In genomic region chrX:14798805-14799397, GRCh38 we compare ENCODE assay signal across 20 cellular contexts.
DNase-seq lines count a peak whose midpoint lies in the region; ATAC-seq lines count a peak whose summit lies in the region.
"Had no signal": no experiment of that assay in that cellular context is flagged by ENCODE, and none has a peak within 500 bp of the region (broad histone marks: within the 10 kb centered on the region; RNA-seq: fewer than 3 reads in every experiment).

No MANE protein-coding gene starts in this region.

- intact Hi-C loops in activated CD4-positive, alpha-beta memory T cell treated with anti-CD3 and anti-CD28 coated beads for 36 hours (cut with micrococcal nuclease), result loop anchor here (1.0 to 5.0 kb wide), 4 partner anchors 73 to 405 kb away; partner anchors contain the start of genes FANCB and MOSPD2

- H3K9me3 Mint-ChIP-seq in activated CD4-positive, alpha-beta memory T cell treated with anti-CD3 and anti-CD28 coated beads for 36 hours, result no peaks in the 10 kb centered on the region
- peaks cover 5% of the 10 kb centered on the region for H3K9me3 Mint-ChIP-seq in activated CD4-positive, alpha-beta memory T cell treated with anti-CD3 and anti-CD28 coated beads, Interleukin-2, amount 10 ng/mL, durations not matched to agents 7 days and 5 days
- H3K9me3 Mint-ChIP-seq in activated naive CD4-positive, alpha-beta T cell treated with anti-CD3 and anti-CD28 coated beads, Interleukin-2, amount 50 U/mL, for 72 hours, result peaks cover 0 to 26% of the 10 kb centered on the region in 2 donors
- no peaks in the 10 kb centered on the region for H3K9me3 Mint-ChIP-seq in activated T-helper 17 cell treated with anti-CD3 and anti-CD28 coated beads, Interleukin-2, amount 50 U/mL, for 72 hours
- peaks cover 6% of the 10 kb centered on the region for H3K9me3 Mint-ChIP-seq in stimulated activated effector memory CD8-positive, alpha-beta T cell treated with anti-CD3 and anti-CD28 coated beads, Interleukin-12 subunit alpha, Interleukin-12 subunit beta, amount 100 ng/mL, for 72 hours
- H3K9me3 Mint-ChIP-seq: CD4-positive, alpha-beta T cell had no signal

- DNase-seq in activated CD4-positive, alpha-beta memory T cell treated with anti-CD3 and anti-CD28 coated beads for 36 hours, result peak; percentile 12
- DNase-seq in activated CD4-positive, alpha-beta memory T cell treated with anti-CD3 and anti-CD28 coated beads, Interleukin-2, amount 10 ng/mL, durations not matched to agents 7 days and 5 days, result no peak
- no peak for DNase-seq in activated naive CD4-positive, alpha-beta T cell treated with anti-CD3 and anti-CD28 coated beads, Interleukin-2, amount 50 U/mL, for 72 hours (ENCODE audit: low spot score in 2 of 2)
- DNase-seq in activated naive CD4-positive, alpha-beta T cell treated with anti-CD3 and anti-CD28 coated beads, Interleukin-2, amount 50 U/mL, for 16 hours, result no peak
- peak in 1 of 2 donors; percentile 48 for DNase-seq in stimulated activated effector memory CD8-positive, alpha-beta T cell treated with anti-CD3 and anti-CD28 coated beads, Interleukin-12 subunit alpha, Interleukin-12 subunit beta, amount 100 ng/mL, for 72 hours (ENCODE audit: low spot score in 2 of 2)
- DNase-seq in GM03348 (ENCODE audit: low spot score), result no peak
- DNase-seq: AML-193; CD4-positive, alpha-beta T cell; Karpas-422; NCI-H1092; NCI-H1417 treated with DMSO at 0.1 percent for 48 hours; NCI-H1694 treated with DMSO at 0.1 percent for 48 hours; NCI-H2081; NCI-H2227 treated with DMSO at 0.1 percent for 48 hours; NCI-H526 treated with DMSO at 0.1 percent for 48 hours; Right ventricle myocardium superior; RPMI8226 had no signal

- peaks cover 2% of the 10 kb centered on the region for H3K27me3 Mint-ChIP-seq in activated CD4-positive, alpha-beta memory T cell treated with anti-CD3 and anti-CD28 coated beads for 36 hours
- no peaks in the 10 kb centered on the region for H3K27me3 Mint-ChIP-seq in activated CD4-positive, alpha-beta memory T cell treated with anti-CD3 and anti-CD28 coated beads, Interleukin-2, amount 10 ng/mL, durations not matched to agents 7 days and 5 days
- H3K27me3 Mint-ChIP-seq in activated T-helper 17 cell treated with anti-CD3 and anti-CD28 coated beads, Interleukin-2, amount 50 U/mL, for 72 hours, result peaks cover 7% of the 10 kb centered on the region
- H3K27me3 Mint-ChIP-seq: CD4-positive, alpha-beta T cell had no signal

- peak; percentile 88 to 91 for ATAC-seq in activated naive CD4-positive, alpha-beta T cell treated with anti-CD3 and anti-CD28 coated beads, Interleukin-2, amount 50 U/mL, for 72 hours
- peak; percentile 87 for ATAC-seq in activated T-helper 17 cell treated with anti-CD3 and anti-CD28 coated beads, Interleukin-2, amount 50 U/mL, for 72 hours (replicated peaks)
- ATAC-seq in stimulated activated effector memory CD8-positive, alpha-beta T cell treated with anti-CD3 and anti-CD28 coated beads, Interleukin-12 subunit alpha, Interleukin-12 subunit beta, amount 100 ng/mL, for 72 hours, result peak; percentile 87
- ATAC-seq: A549, HepG2 had no signal

- POLR2A ChIA-PET in activated CD4-positive, alpha-beta memory T cell treated with anti-CD3 and anti-CD28 coated beads for 36 hours (lab: Charles Lee), result no interaction called here
- POLR2A ChIA-PET in activated CD4-positive, alpha-beta memory T cell treated with anti-CD3 and anti-CD28 coated beads, Interleukin-2, amount 10 ng/mL, durations not matched to agents 7 days and 5 days (lab: Charles Lee), result no interaction called here

- no peak overlapping the region for H3K27ac Mint-ChIP-seq in activated CD4-positive, alpha-beta memory T cell treated with anti-CD3 and anti-CD28 coated beads for 36 hours
- H3K27ac Mint-ChIP-seq in activated CD4-positive, alpha-beta memory T cell treated with anti-CD3 and anti-CD28 coated beads, Interleukin-2, amount 10 ng/mL, durations not matched to agents 7 days and 5 days, result no peak overlapping the region
- peak overlapping the region; percentile 59 to 77 for H3K27ac Mint-ChIP-seq in activated naive CD4-positive, alpha-beta T cell treated with anti-CD3 and anti-CD28 coated beads, Interleukin-2, amount 50 U/mL, for 72 hours
- peak overlapping the region; percentile 70 for H3K27ac Mint-ChIP-seq in activated T-helper 17 cell treated with anti-CD3 and anti-CD28 coated beads, Interleukin-2, amount 50 U/mL, for 72 hours
- no peak overlapping the region for H3K27ac Mint-ChIP-seq in stimulated activated effector memory CD8-positive, alpha-beta T cell treated with anti-CD3 and anti-CD28 coated beads, Interleukin-12 subunit alpha, Interleukin-12 subunit beta, amount 100 ng/mL, for 72 hours
- H3K27ac Mint-ChIP-seq: CD4-positive, alpha-beta T cell had no signal

- peaks cover 18% of the 10 kb centered on the region for H3K4me1 Mint-ChIP-seq in activated CD4-positive, alpha-beta memory T cell treated with anti-CD3 and anti-CD28 coated beads for 36 hours (ENCODE audit: low read depth)
- H3K4me1 Mint-ChIP-seq in activated CD4-positive, alpha-beta memory T cell treated with anti-CD3 and anti-CD28 coated beads, Interleukin-2, amount 10 ng/mL, durations not matched to agents 7 days and 5 days, result peaks cover 13% of the 10 kb centered on the region
- H3K4me1 Mint-ChIP-seq in activated T-helper 17 cell treated with anti-CD3 and anti-CD28 coated beads, Interleukin-2, amount 50 U/mL, for 72 hours, result no peaks in the 10 kb centered on the region
- H3K4me1 Mint-ChIP-seq in stimulated activated effector memory CD8-positive, alpha-beta T cell treated with anti-CD3 and anti-CD28 coated beads, Interleukin-12 subunit alpha, Interleukin-12 subunit beta, amount 100 ng/mL, for 72 hours, result peaks cover 8% of the 10 kb centered on the region

- no peak overlapping the region for H3K4me3 Mint-ChIP-seq in activated CD4-positive, alpha-beta memory T cell treated with anti-CD3 and anti-CD28 coated beads for 36 hours
- no peak overlapping the region for H3K4me3 Mint-ChIP-seq in activated CD4-positive, alpha-beta memory T cell treated with anti-CD3 and anti-CD28 coated beads, Interleukin-2, amount 10 ng/mL, durations not matched to agents 7 days and 5 days
- H3K4me3 Mint-ChIP-seq in activated T-helper 17 cell treated with anti-CD3 and anti-CD28 coated beads, Interleukin-2, amount 50 U/mL, for 72 hours, result peak overlapping the region; percentile 12
- no peak overlapping the region for H3K4me3 Mint-ChIP-seq in stimulated activated effector memory CD8-positive, alpha-beta T cell treated with anti-CD3 and anti-CD28 coated beads, Interleukin-12 subunit alpha, Interleukin-12 subunit beta, amount 100 ng/mL, for 72 hours
- H3K4me3 Mint-ChIP-seq: CD4-positive, alpha-beta T cell had no signal

- peaks cover 7% of the 10 kb centered on the region for H3K36me3 Mint-ChIP-seq in activated CD4-positive, alpha-beta memory T cell treated with anti-CD3 and anti-CD28 coated beads for 36 hours
- peaks cover 4% of the 10 kb centered on the region for H3K36me3 Mint-ChIP-seq in activated CD4-positive, alpha-beta memory T cell treated with anti-CD3 and anti-CD28 coated beads, Interleukin-2, amount 10 ng/mL, durations not matched to agents 7 days and 5 days (ENCODE audit: low read depth)
- H3K36me3 Mint-ChIP-seq in activated naive CD4-positive, alpha-beta T cell treated with anti-CD3 and anti-CD28 coated beads, Interleukin-2, amount 50 U/mL, for 72 hours, result peaks cover 3 to 38% of the 10 kb centered on the region in 2 donors
- no peaks in the 10 kb centered on the region for H3K36me3 Mint-ChIP-seq in activated T-helper 17 cell treated with anti-CD3 and anti-CD28 coated beads, Interleukin-2, amount 50 U/mL, for 72 hours (ENCODE audit: low read depth)
- H3K36me3 Mint-ChIP-seq in stimulated activated effector memory CD8-positive, alpha-beta T cell treated with anti-CD3 and anti-CD28 coated beads, Interleukin-12 subunit alpha, Interleukin-12 subunit beta, amount 100 ng/mL, for 72 hours, result no peaks in the 10 kb centered on the region

- CTCF ChIA-PET in activated CD4-positive, alpha-beta memory T cell treated with anti-CD3 and anti-CD28 coated beads for 36 hours (lab: Charles Lee), result no interaction called here
- CTCF ChIA-PET in activated CD4-positive, alpha-beta memory T cell treated with anti-CD3 and anti-CD28 coated beads, Interleukin-2, amount 10 ng/mL, durations not matched to agents 7 days and 5 days (lab: Charles Lee), result no interaction called here

Comparison
In these comparisons a context has a peak if more than half of its experiments do, and no peak if none do; other contexts are left out.
1. H3K27ac Mint-ChIP-seq: peak in activated naive CD4-positive, alpha-beta T cell treated with anti-CD3 and anti-CD28 coated beads, Interleukin-2, amount 50 U/mL, for 72 hours (2 of 2) and activated T-helper 17 cell treated with anti-CD3 and anti-CD28 coated beads, Interleukin-2, amount 50 U/mL, for 72 hours (single experiment); none in activated CD4-positive, alpha-beta memory T cell treated with anti-CD3 and anti-CD28 coated beads for 36 hours (single experiment), activated CD4-positive, alpha-beta memory T cell treated with anti-CD3 and anti-CD28 coated beads, Interleukin-2, amount 10 ng/mL, durations not matched to agents 7 days and 5 days (single experiment) and stimulated activated effector memory CD8-positive, alpha-beta T cell treated with anti-CD3 and anti-CD28 coated beads, Interleukin-12 subunit alpha, Interleukin-12 subunit beta, amount 100 ng/mL, for 72 hours (single experiment).
2. Peak in every context shown above with its lines, with median percentiles within 50 percentile points of each other: ATAC-seq.